3 cellular contexts compared by ENCODE assay signal in the genomic region with DNA sequence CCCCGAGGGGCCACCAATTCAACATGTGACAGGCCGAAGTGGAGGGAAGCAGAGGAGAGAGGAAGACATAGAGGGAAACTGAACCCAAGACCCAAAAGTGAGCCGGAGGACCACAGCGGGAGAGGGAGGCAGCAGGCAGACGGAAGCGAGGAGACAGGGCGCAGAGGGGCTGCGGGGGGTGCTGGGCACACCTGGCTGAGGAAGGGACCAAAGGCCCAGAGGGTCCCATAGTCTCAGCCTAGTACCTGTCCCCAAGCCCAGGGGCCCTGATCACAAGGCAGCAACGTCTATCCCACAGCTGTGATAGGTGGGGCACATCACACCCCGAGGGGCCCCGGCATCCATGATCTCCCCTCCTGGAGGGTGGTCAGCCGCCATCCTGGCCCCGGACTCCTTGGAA.
TF ChIP-seq lines count a peak whose summit lies in the region.

No MANE protein-coding gene starts in this region.

TF ChIP-seq in liver, 16 proteins besides CTCF, POLR2A, EP300 and RAD21:
- TF ChIP-seq FOXA2 (IDR thresholded peaks at IDR 0.05): no peak
- TF ChIP-seq RXRA (IDR thresholded peaks at IDR 0.05): no peak
- no peak for TF ChIP-seq EGR1 (IDR thresholded peaks at IDR 0.05; ENCODE audit: low read depth in 2 of 2)
- TF ChIP-seq REST (IDR thresholded peaks at IDR 0.05): no peak
- TF ChIP-seq ZBTB33 (IDR thresholded peaks at IDR 0.05): no peak
- TF ChIP-seq TAF1 (conservative IDR thresholded peaks at IDR 0.05): no peak
- no peak for TF ChIP-seq GABPA (IDR thresholded peaks at IDR 0.05 in 1 of 2, conservative IDR thresholded peaks at IDR 0.05 in 1 of 2)
- no peak for TF ChIP-seq YY1 (IDR thresholded peaks at IDR 0.05)
- TF ChIP-seq NR2F2 (IDR thresholded peaks at IDR 0.05): no peak
- TF ChIP-seq HNF4G (IDR thresholded peaks at IDR 0.05): no peak
- TF ChIP-seq SP1 (IDR thresholded peaks at IDR 0.05): no peak
- TF ChIP-seq FOXA1 (IDR thresholded peaks at IDR 0.05): no peak
- no peak for TF ChIP-seq MAX (IDR thresholded peaks at IDR 0.05)
- TF ChIP-seq, protein P1, sequence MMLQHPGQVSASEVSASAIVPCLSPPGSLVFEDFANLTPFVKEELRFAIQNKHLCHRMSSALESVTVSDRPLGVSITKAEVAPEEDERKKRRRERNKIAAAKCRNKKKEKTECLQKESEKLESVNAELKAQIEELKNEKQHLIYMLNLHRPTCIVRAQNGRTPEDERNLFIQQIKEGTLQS (IDR thresholded peaks at IDR 0.05): no peak
- TF ChIP-seq HNF4A (conservative IDR thresholded peaks at IDR 0.05): no peak
- TF ChIP-seq JUND (IDR thresholded peaks at IDR 0.05): no peak

TF ChIP-seq in HepG2, 621 proteins besides CTCF, POLR2A, EP300 and RAD21:
- TF ChIP-seq AGO2 (optimal IDR thresholded peaks at IDR 0.05; ENCODE audit: low read depth, low read length) (no peak), ZMYM2 (CRISPR knock-in tag; IDR thresholded peaks at IDR 0.05) (no peak), JUND (CRISPR knock-in tag; IDR thresholded peaks at IDR 0.05) (no peak), YEATS4 (CRISPR knock-in tag; IDR thresholded peaks at IDR 0.05; ENCODE audit: borderline replicate concordance) (no peak), ZNF12 (CRISPR knock-in tag; IDR thresholded peaks at IDR 0.05) (no peak), ZNF34 (CRISPR knock-in tag; IDR thresholded peaks at IDR 0.05; ENCODE audit: borderline replicate concordance) (no peak), ZFYVE20 (CRISPR knock-in tag; IDR thresholded peaks at IDR 0.05; ENCODE audit: borderline replicate concordance, low read depth) (no peak), RNF2 (conservative IDR thresholded peaks at IDR 0.05; ENCODE audit: low read depth) (no peak), ZNF7 (CRISPR knock-in tag; IDR thresholded peaks at IDR 0.05) (no peak), SOX13 (IDR thresholded peaks at IDR 0.05) (no peak), SOX13 (CRISPR knock-in tag; conservative IDR thresholded peaks at IDR 0.05 in 1 of 2, IDR thresholded peaks at IDR 0.05 in 1 of 2) (no peak), ZFP82 (CRISPR knock-in tag; IDR thresholded peaks at IDR 0.05; ENCODE audit: borderline replicate concordance) (no peak), PHF5A (CRISPR knock-in tag; IDR thresholded peaks at IDR 0.05; ENCODE audit: low read depth, unreplicated experiment) (no peak), ELF4 (CRISPR knock-in tag; IDR thresholded peaks at IDR 0.05; ENCODE audit: borderline replicate concordance) (no peak), ZNF281 (CRISPR knock-in tag; IDR thresholded peaks at IDR 0.05; ENCODE audit: borderline replicate concordance) (no peak), ZFY (CRISPR knock-in tag; IDR thresholded peaks at IDR 0.05) (no peak), ZNF652 (CRISPR knock-in tag; IDR thresholded peaks at IDR 0.05; ENCODE audit: borderline replicate concordance, low read depth) (no peak), ZNF792 (CRISPR knock-in tag; IDR thresholded peaks at IDR 0.05) (no peak), TAF15 (IDR thresholded peaks at IDR 0.05; ENCODE audit: low read depth, low read length, poor library complexity, severe bottlenecking) (no peak)
- TF ChIP-seq, protein P2, sequence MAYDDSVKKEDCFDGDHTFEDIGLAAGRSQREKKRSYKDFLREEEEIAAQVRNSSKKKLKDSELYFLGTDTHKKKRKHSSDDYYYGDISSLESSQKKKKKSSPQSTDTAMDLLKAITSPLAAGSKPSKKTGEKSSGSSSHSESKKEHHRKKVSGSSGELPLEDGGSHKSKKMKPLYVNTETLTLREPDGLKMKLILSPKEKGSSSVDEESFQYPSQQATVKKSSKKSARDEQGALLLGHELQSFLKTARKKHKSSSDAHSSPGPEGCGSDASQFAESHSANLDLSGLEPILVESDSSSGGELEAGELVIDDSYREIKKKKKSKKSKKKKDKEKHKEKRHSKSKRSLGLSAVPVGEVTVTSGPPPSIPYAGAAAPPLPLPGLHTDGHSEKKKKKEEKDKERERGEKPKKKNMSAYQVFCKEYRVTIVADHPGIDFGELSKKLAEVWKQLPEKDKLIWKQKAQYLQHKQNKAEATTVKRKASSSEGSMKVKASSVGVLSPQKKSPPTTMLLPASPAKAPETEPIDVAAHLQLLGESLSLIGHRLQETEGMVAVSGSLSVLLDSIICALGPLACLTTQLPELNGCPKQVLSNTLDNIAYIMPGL (CRISPR knock-in tag; IDR thresholded peaks at IDR 0.05; ENCODE audit: borderline replicate concordance in 1 of 2, low read depth in 1 of 2): no peak

TF ChIP-seq in K562, 482 proteins besides CTCF, POLR2A, EP300 and RAD21:
- no peak for TF ChIP-seq ZNF133 (CRISPR knock-in tag; IDR thresholded peaks at IDR 0.05)
- no peak for TF ChIP-seq ZNF512 (tag; IDR thresholded peaks at IDR 0.05)
- no peak for TF ChIP-seq ZNF76 (CRISPR knock-in tag; IDR thresholded peaks at IDR 0.05; ENCODE audit: borderline replicate concordance)
- no peak for TF ChIP-seq NFYB (IDR thresholded peaks at IDR 0.05; ENCODE audit: extremely low read depth, insufficient read length)
- no peak for TF ChIP-seq FOXM1 (IDR thresholded peaks at IDR 0.05; ENCODE audit: low read depth)
- no peak for TF ChIP-seq FOXM1 (CRISPR knock-in tag; IDR thresholded peaks at IDR 0.05; ENCODE audit: low read depth)
- TF ChIP-seq, protein P3, sequence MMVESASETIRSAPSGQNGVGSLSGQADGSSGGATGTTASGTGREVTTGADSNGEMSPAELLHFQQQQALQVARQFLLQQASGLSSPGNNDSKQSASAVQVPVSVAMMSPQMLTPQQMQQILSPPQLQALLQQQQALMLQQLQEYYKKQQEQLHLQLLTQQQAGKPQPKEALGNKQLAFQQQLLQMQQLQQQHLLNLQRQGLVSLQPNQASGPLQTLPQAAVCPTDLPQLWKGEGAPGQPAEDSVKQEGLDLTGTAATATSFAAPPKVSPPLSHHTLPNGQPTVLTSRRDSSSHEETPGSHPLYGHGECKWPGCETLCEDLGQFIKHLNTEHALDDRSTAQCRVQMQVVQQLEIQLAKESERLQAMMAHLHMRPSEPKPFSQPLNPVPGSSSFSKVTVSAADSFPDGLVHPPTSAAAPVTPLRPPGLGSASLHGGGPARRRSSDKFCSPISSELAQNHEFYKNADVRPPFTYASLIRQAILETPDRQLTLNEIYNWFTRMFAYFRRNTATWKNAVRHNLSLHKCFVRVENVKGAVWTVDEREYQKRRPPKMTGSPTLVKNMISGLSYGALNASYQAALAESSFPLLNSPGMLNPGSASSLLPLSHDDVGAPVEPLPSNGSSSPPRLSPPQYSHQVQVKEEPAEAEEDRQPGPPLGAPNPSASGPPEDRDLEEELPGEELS (CRISPR knock-in tag; IDR thresholded peaks at IDR 0.05; ENCODE audit: borderline replicate concordance): no peak
- TF ChIP-seq SIX5 (IDR thresholded peaks at IDR 0.05; ENCODE audit: borderline replicate concordance in 1 of 2, insufficient read depth in 1 of 2, low read depth in 1 of 2, low read length in 2 of 2): no peak
